1 cellular context compared by ENCODE assay signal in the genomic region with DNA sequence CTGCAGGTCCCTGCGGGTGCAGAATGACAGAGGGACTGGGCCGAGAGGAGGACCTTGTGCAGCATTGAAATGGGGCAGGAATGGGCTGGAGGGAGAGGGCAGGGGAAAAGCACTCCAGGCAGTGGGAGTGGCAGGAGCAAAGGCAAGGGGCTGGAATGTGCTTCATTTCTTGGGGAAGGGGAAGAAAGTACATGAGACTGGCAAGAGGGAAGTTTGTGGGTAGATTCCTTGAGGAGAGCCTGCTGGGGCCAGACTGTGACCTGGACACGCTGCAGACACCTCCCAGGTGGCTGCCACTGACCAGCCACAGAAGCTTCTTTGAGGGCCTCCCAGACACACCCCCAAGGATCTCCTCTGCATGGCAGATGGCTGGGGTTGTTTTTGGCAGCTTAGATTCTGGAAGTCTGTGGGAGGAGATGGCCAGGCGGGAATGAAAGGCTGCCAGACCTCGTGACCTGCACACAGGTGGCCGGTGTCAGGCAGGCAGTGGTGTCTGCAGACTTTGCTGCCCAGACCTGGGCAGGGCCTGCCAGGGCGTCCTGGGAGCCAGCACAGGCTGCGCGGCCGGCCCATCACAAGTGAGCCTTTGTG.
TF ChIP-seq lines count a peak whose summit lies in the region.

No MANE protein-coding gene starts in this region.

TF ChIP-seq in K562, 482 proteins besides CTCF, POLR2A, EP300 and RAD21:
- TF ChIP-seq, protein P1, sequence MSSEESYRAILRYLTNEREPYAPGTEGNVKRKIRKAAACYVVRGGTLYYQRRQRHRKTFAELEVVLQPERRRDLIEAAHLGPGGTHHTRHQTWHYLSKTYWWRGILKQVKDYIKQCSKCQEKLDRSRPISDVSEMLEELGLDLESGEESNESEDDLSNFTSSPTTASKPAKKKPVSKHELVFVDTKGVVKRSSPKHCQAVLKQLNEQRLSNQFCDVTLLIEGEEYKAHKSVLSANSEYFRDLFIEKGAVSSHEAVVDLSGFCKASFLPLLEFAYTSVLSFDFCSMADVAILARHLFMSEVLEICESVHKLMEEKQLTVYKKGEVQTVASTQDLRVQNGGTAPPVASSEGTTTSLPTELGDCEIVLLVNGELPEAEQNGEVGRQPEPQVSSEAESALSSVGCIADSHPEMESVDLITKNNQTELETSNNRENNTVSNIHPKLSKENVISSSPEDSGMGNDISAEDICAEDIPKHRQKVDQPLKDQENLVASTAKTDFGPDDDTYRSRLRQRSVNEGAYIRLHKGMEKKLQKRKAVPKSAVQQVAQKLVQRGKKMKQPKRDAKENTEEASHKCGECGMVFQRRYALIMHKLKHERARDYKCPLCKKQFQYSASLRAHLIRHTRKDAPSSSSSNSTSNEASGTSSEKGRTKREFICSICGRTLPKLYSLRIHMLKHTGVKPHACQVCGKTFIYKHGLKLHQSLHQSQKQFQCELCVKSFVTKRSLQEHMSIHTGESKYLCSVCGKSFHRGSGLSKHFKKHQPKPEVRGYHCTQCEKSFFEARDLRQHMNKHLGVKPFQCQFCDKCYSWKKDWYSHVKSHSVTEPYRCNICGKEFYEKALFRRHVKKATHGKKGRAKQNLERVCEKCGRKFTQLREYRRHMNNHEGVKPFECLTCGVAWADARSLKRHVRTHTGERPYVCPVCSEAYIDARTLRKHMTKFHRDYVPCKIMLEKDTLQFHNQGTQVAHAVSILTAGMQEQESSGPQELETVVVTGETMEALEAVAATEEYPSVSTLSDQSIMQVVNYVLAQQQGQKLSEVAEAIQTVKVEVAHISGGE (CRISPR knock-in tag; IDR thresholded peaks at IDR 0.05) = no peak
- TF ChIP-seq, protein P2, sequence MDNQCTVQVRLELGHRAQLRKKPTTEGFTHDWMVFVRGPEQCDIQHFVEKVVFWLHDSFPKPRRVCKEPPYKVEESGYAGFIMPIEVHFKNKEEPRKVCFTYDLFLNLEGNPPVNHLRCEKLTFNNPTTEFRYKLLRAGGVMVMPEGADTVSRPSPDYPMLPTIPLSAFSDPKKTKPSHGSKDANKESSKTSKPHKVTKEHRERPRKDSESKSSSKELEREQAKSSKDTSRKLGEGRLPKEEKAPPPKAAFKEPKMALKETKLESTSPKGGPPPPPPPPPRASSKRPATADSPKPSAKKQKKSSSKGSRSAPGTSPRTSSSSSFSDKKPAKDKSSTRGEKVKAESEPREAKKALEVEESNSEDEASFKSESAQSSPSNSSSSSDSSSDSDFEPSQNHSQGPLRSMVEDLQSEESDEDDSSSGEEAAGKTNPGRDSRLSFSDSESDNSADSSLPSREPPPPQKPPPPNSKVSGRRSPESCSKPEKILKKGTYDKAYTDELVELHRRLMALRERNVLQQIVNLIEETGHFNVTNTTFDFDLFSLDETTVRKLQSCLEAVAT (IDR thresholded peaks at IDR 0.05) = no peak
- TF ChIP-seq, protein P3, sequence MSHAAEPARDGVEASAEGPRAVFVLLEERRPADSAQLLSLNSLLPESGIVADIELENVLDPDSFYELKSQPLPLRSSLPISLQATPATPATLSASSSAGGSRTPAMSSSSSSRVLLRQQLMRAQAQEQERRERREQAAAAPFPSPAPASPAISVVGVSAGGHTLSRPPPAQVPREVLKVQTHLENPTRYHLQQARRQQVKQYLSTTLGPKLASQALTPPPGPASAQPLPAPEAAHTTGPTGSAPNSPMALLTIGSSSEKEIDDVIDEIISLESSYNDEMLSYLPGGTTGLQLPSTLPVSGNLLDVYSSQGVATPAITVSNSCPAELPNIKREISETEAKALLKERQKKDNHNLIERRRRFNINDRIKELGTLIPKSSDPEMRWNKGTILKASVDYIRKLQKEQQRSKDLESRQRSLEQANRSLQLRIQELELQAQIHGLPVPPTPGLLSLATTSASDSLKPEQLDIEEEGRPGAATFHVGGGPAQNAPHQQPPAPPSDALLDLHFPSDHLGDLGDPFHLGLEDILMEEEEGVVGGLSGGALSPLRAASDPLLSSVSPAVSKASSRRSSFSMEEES (CRISPR knock-in tag; IDR thresholded peaks at IDR 0.05) = peak; percentile 19
